ENCODE assay signal across 12 cellular contexts in genomic region chr3:16059081-16059537, GRCh38.
DNase-seq lines count a peak whose midpoint lies in the region; ATAC-seq, FAIRE-seq and TF ChIP-seq lines count a peak whose summit lies in the region.
"Had no signal": no experiment of that assay in that cellular context is flagged by ENCODE, and none has a peak within 500 bp of the region (broad histone marks: within the 10 kb centered on the region; RNA-seq: fewer than 3 reads in every experiment).

No MANE protein-coding gene starts in this region.

- intact Hi-C loops in kidney (cut with DNase I): no loop called here

- no peaks in the 10 kb centered on the region for H3K36me3 Mint-ChIP-seq in astrocyte (ENCODE audit: low read depth, unreplicated experiment)
- no peaks in the 10 kb centered on the region for H3K36me3 Mint-ChIP-seq in activated CD8-positive, alpha-beta T cell treated with anti-CD3 and anti-CD28 coated beads, Interleukin-2, amount 10 ng/mL, durations not matched to agents 7 days and 5 days (ENCODE audit: low read depth)
- H3K36me3 Mint-ChIP-seq: CD4-positive, CD25-positive, alpha-beta regulatory T cell had no signal

- POLR2A ChIA-PET in HEK293 (lab: Yijun Ruan, JAX): no interaction called here
- POLR2A ChIA-PET in activated CD8-positive, alpha-beta T cell treated with anti-CD3 and anti-CD28 coated beads, Interleukin-2, amount 10 ng/mL, durations not matched to agents 7 days and 5 days (lab: Charles Lee): no interaction called here

- H3K9ac ChIP-seq in astrocyte (ENCODE audit: low read length): peak overlapping the region; percentile 78
- H3K9ac ChIP-seq in kidney (ENCODE audit: low read length in 2 of 2): no peak overlapping the region
- no peak overlapping the region for H3K9ac ChIP-seq in stomach smooth muscle (ENCODE audit: low read length in 2 of 2)

- peaks cover 1% of the 10 kb centered on the region for H3K9me3 Mint-ChIP-seq in astrocyte (ENCODE audit: unreplicated experiment)
- H3K9me3 Mint-ChIP-seq in activated CD8-positive, alpha-beta T cell treated with anti-CD3 and anti-CD28 coated beads, Interleukin-2, amount 10 ng/mL, durations not matched to agents 7 days and 5 days (ENCODE audit: insufficient read depth): no peaks in the 10 kb centered on the region
- H3K9me3 Mint-ChIP-seq: CD4-positive, CD25-positive, alpha-beta regulatory T cell had no signal

- H4K20me1 ChIP-seq in astrocyte (ENCODE audit: insufficient read depth, low read length): no peaks in the 10 kb centered on the region

- no peaks in the 10 kb centered on the region for H3K36me3 ChIP-seq in HEK293 (ENCODE audit: control insufficient read depth in 2 of 2, insufficient read depth in 1 of 2, low read length in 2 of 2)
- H3K36me3 ChIP-seq in astrocyte (ENCODE audit: insufficient read depth, low read length): no peaks in the 10 kb centered on the region
- no peaks in the 10 kb centered on the region for H3K36me3 ChIP-seq in kidney (ENCODE audit: control insufficient read depth in 1 of 2, insufficient read depth in 2 of 2, low read length in 2 of 2)
- no peaks in the 10 kb centered on the region for H3K36me3 ChIP-seq in stomach smooth muscle (ENCODE audit: control insufficient read depth in 2 of 2, insufficient read depth in 2 of 2, low read length in 2 of 2)

- DNase-seq in astrocyte (ENCODE audit: low read depth) (peak; percentile 30), kidney (no peak), SW480 (ENCODE audit: low spot score) (no peak)
- no peak for DNase-seq in activated CD8-positive, alpha-beta T cell treated with anti-CD3 and anti-CD28 coated beads, Interleukin-2, amount 10 ng/mL, durations not matched to agents 7 days and 5 days
- DNase-seq: CD4-positive, CD25-positive, alpha-beta regulatory T cell; NCI-H2081; nucleus accumbens had no signal

- no peaks in the 10 kb centered on the region for H3K79me2 ChIP-seq in astrocyte (ENCODE audit: insufficient read depth, low read length)

- H3K27me3 ChIP-seq in astrocyte (ENCODE audit: insufficient read depth, low read length) (no peaks in the 10 kb centered on the region), stomach smooth muscle (ENCODE audit: control insufficient read depth in 1 of 2, insufficient read depth in 2 of 2, low read length in 2 of 2) (no peaks in the 10 kb centered on the region)

- peak overlapping the region; percentile 99 for H3K27ac Mint-ChIP-seq in astrocyte (ENCODE audit: unreplicated experiment)
- no peak overlapping the region for H3K27ac Mint-ChIP-seq in activated CD8-positive, alpha-beta T cell treated with anti-CD3 and anti-CD28 coated beads, Interleukin-2, amount 10 ng/mL, durations not matched to agents 7 days and 5 days
- H3K27ac Mint-ChIP-seq: CD4-positive, CD25-positive, alpha-beta regulatory T cell had no signal

- H3K27me3 Mint-ChIP-seq in astrocyte (ENCODE audit: low read depth, unreplicated experiment): no peaks in the 10 kb centered on the region
- H3K27me3 Mint-ChIP-seq in activated CD8-positive, alpha-beta T cell treated with anti-CD3 and anti-CD28 coated beads, Interleukin-2, amount 10 ng/mL, durations not matched to agents 7 days and 5 days (ENCODE audit: low read depth): peaks cover 9% of the 10 kb centered on the region

- FAIRE-seq in astrocyte (lab: Jason Lieb, UNC) (no peak), kidney (lab: Jason Lieb, UNC) (no peak)
- FAIRE-seq: endometrium had no signal

- H2AFZ ChIP-seq in astrocyte (ENCODE audit: low read depth, low read length): no peak overlapping the region

- TF ChIP-seq CTCF in HEK293 (tag by site-specific recombination; IDR thresholded peaks at IDR 0.05) (no peak), astrocyte (IDR thresholded peaks at IDR 0.05; ENCODE audit: insufficient read depth, low read depth, low read length) (no peak), kidney (IDR thresholded peaks at IDR 0.05; ENCODE audit: borderline replicate concordance, extremely low read depth, insufficient read depth) (no peak)

- H3K27ac ChIP-seq in HEK293 (ENCODE audit: extremely low read depth, low read depth, low read length): no peak overlapping the region
- peak overlapping the region; percentile 99 for H3K27ac ChIP-seq in astrocyte (ENCODE audit: low read depth, low read length)
- peak overlapping the region; percentile 44 to 74 for H3K27ac ChIP-seq in kidney (ENCODE audit: low read depth in 2 of 2, low read length in 2 of 2)
- H3K27ac ChIP-seq in stomach smooth muscle (ENCODE audit: low read length): peak overlapping the region; percentile 49

- H3K4me1 Mint-ChIP-seq in astrocyte (ENCODE audit: low read depth, unreplicated experiment): peaks cover 30% of the 10 kb centered on the region
- H3K4me1 Mint-ChIP-seq in activated CD8-positive, alpha-beta T cell treated with anti-CD3 and anti-CD28 coated beads, Interleukin-2, amount 10 ng/mL, durations not matched to agents 7 days and 5 days (ENCODE audit: low read depth): no peaks in the 10 kb centered on the region
- H3K4me1 Mint-ChIP-seq: CD4-positive, CD25-positive, alpha-beta regulatory T cell had no signal

- peak overlapping the region; percentile 80 for H3K4me2 ChIP-seq in astrocyte (ENCODE audit: low read length)

- H3K9me3 ChIP-seq in HEK293 (ENCODE audit: control insufficient read depth, insufficient read depth, low read depth, low read length): no peaks in the 10 kb centered on the region
- H3K9me3 ChIP-seq in astrocyte (ENCODE audit: insufficient read depth, low read depth, low read length): no peaks in the 10 kb centered on the region
- no peaks in the 10 kb centered on the region for H3K9me3 ChIP-seq in kidney (ENCODE audit: control insufficient read depth in 1 of 2, low read length in 2 of 2)
- no peaks in the 10 kb centered on the region for H3K9me3 ChIP-seq in stomach smooth muscle (ENCODE audit: control insufficient read depth in 2 of 2, low read length in 2 of 2)

- H3K4me3 Mint-ChIP-seq in astrocyte (ENCODE audit: unreplicated experiment): peak overlapping the region; percentile 5
- no peak overlapping the region for H3K4me3 Mint-ChIP-seq in activated CD8-positive, alpha-beta T cell treated with anti-CD3 and anti-CD28 coated beads, Interleukin-2, amount 10 ng/mL, durations not matched to agents 7 days and 5 days
- H3K4me3 Mint-ChIP-seq: CD4-positive, CD25-positive, alpha-beta regulatory T cell had no signal

- H3K4me3 ChIP-seq in HEK293 (ENCODE audit: low read depth, low read length) (no peak overlapping the region), astrocyte (ENCODE audit: insufficient read depth, low read depth, low read length) (no peak overlapping the region), kidney (ENCODE audit: low read length in 2 of 2) (no peak overlapping the region), stomach smooth muscle (ENCODE audit: low read length in 2 of 2) (no peak overlapping the region)

- peaks cover 8% of the 10 kb centered on the region for H3K4me1 ChIP-seq in HEK293 (ENCODE audit: control insufficient read depth, insufficient read depth, low read length)
- H3K4me1 ChIP-seq in astrocyte (ENCODE audit: insufficient read depth, low read length): peaks cover 37% of the 10 kb centered on the region
- peaks cover 4 to 5% of the 10 kb centered on the region in 2 donors for H3K4me1 ChIP-seq in kidney (ENCODE audit: control insufficient read depth in 1 of 2, insufficient read depth in 1 of 2, low read depth in 1 of 2, low read length in 2 of 2)
- H3K4me1 ChIP-seq in stomach smooth muscle (ENCODE audit: control insufficient read depth, insufficient read depth, low read length): peaks cover 3% of the 10 kb centered on the region

- CTCF ChIA-PET in HEK293 (lab: Yijun Ruan, JAX): interaction anchor here (0.5 to 7.0 kb wide), 6 partner anchors 10 to 383 kb away, joined by 3 to 71 read pairs (median 3); no protein-coding TSS in a partner anchor
- CTCF ChIA-PET in activated CD8-positive, alpha-beta T cell treated with anti-CD3 and anti-CD28 coated beads, Interleukin-2, amount 10 ng/mL, durations not matched to agents 7 days and 5 days (lab: Charles Lee): interaction anchor here (2.8 kb wide), 1 partner anchor 9 kb away, joined by 13 read pairs; no protein-coding TSS in a partner anchor

- no peak for ATAC-seq in activated CD8-positive, alpha-beta T cell treated with anti-CD3 and anti-CD28 coated beads, Interleukin-2, amount 10 ng/mL, durations not matched to agents 7 days and 5 days
- ATAC-seq in GM19324 (IDR thresholded peaks at IDR 0.05; ENCODE audit: low FRiP score, unreplicated experiment): no peak
- no peak for ATAC-seq in GM18520 (IDR thresholded peaks at IDR 0.05; ENCODE audit: unreplicated experiment)

TF ChIP-seq in HEK293, 187 proteins besides CTCF, POLR2A, EP300 and RAD21:
- TF ChIP-seq ZNF830 (tag by site-specific recombination; IDR thresholded peaks at IDR 0.05; ENCODE audit: low read depth) (no peak), ZBTB17 (tag by site-specific recombination; IDR thresholded peaks at IDR 0.05) (peak; percentile 76), ZBTB6 (tag by site-specific recombination; IDR thresholded peaks at IDR 0.05) (no peak), GLI2 (tag by site-specific recombination; IDR thresholded peaks at IDR 0.05; ENCODE audit: borderline replicate concordance, low read depth) (no peak)
